Comparison of ENCODE assay signal across 8 cellular contexts in genomic region chr5:94111209-94112004, GRCh38.
A peak's percentile ranks its signal among the peaks of the same experiment; 100 is the strongest.
DNase-seq lines count a peak whose midpoint lies in the region; ATAC-seq and TF ChIP-seq lines count a peak whose summit lies in the region.

No MANE protein-coding gene starts in this region.

- intact Hi-C loops in heart right ventricle (cut with DNase I) = loop anchor here in 1 of 10 donors (5.0 kb wide), 1 partner anchor 179 kb away; no protein-coding TSS in a partner anchor
- intact Hi-C loops in posterior cingulate gyrus (cut with DNase I) = loop anchor here (10.0 kb wide), 1 partner anchor 497 kb away; no protein-coding TSS in a partner anchor

- H3K36me3 ChIP-seq in heart right ventricle = no peaks in the 10 kb centered on the region
- H3K36me3 ChIP-seq in upper lobe of left lung = no peaks in the 10 kb centered on the region

- in situ Hi-C loops in GM13976 (cut with MboI; ENCODE audit: low sequenced_read_pairs, unreplicated experiment) = no loop called here

- no peak for TF ChIP-seq EP300 in upper lobe of left lung (IDR thresholded peaks at IDR 0.05)

- H3K4me1 ChIP-seq in heart right ventricle (peaks cover 0 to 17% (median 8%) of the 10 kb centered on the region in 9 donors), upper lobe of left lung (peaks cover 0 to 11% (median 7%) of the 10 kb centered on the region in 4 donors)

- H3K27me3 ChIP-seq in heart right ventricle (no peaks in the 10 kb centered on the region), upper lobe of left lung (no peaks in the 10 kb centered on the region)

- H3K9me3 ChIP-seq in heart right ventricle = peaks cover 0 to 10% (median under 1%) of the 10 kb centered on the region in 11 donors
- H3K9me3 ChIP-seq in upper lobe of left lung = peaks cover 0 to 6% (median 2%) of the 10 kb centered on the region in 4 donors

- peak; percentile 100 for ATAC-seq in HG02852 (IDR thresholded peaks at IDR 0.05; ENCODE audit: unreplicated experiment)
- ATAC-seq in heart right ventricle = peak; percentile 98 to 100 (median 99)
- peak; percentile 96 to 99 for ATAC-seq in upper lobe of left lung (ENCODE audit: low FRiP score in 2 of 2)

- 1 to 2% methylated on average over 51 of the region's 51 CpGs for WGBS in heart right ventricle, 2 donors
- WGBS in upper lobe of left lung, 2 donors = 3 to 4% methylated on average over 29 to 48 of the region's 51 CpGs

- peak overlapping the region; percentile 67 to 91 (median 80) for H3K4me3 ChIP-seq in heart right ventricle
- H3K4me3 ChIP-seq in upper lobe of left lung = peak overlapping the region; percentile 65 to 97 (median 80)

- H3K27ac ChIP-seq in heart right ventricle (peak overlapping the region; percentile 61 to 94 (median 90)), upper lobe of left lung (peak overlapping the region; percentile 88 to 95 (median 90))

- DNase-seq in GM13976 (ENCODE audit: low spot score) (peak; percentile 93), NCI-H1436 (lab: John Stamatoyannopoulos, UW) (peak; percentile 92), T follicular helper cell (ENCODE audit: low read depth) (peak; percentile 86), amniotic epithelial cell (ENCODE audit: low read depth) (peak; percentile 95), heart right ventricle (peak; percentile 93 to 95), posterior cingulate gyrus (peak; percentile 89 to 99 (median 94)), upper lobe of left lung (peak; percentile 97 to 98)

- TF ChIP-seq POLR2A in upper lobe of left lung (IDR thresholded peaks at IDR 0.05) = peak in 3 of 4 donors; percentile 45 to 76 (median 54)

- TF ChIP-seq CTCF in GM13976 (IDR thresholded peaks at IDR 0.05; ENCODE audit: borderline replicate concordance, control extremely low read depth, extremely low read depth, insufficient read depth, missing control alignments) (no peak), heart right ventricle (IDR thresholded peaks at IDR 0.05) (peak in 6 of 9 donors; percentile 6 to 48 (median 40)), upper lobe of left lung (IDR thresholded peaks at IDR 0.05) (peak in 4 of 6 experiments; percentile 14 to 35 (median 17))

Comparison
In these comparisons a context has a peak if more than half of its experiments do, and no peak if none do; other contexts are left out.
1. Peak in every context shown above with its lines: DNase-seq, ATAC-seq, H3K4me3 ChIP-seq and H3K27ac ChIP-seq.